In genomic region chr2:73112026-73112912, GRCh38 we compare ENCODE assay signal across 1 cellular context.
A peak's percentile ranks its signal among the peaks of the same experiment; 100 is the strongest.
TF ChIP-seq lines count a peak whose summit lies in the region.

No MANE protein-coding gene starts in this region.

TF ChIP-seq in GM12878, 131 proteins besides CTCF, POLR2A, EP300 and RAD21 (continued from another document):
- TF ChIP-seq IRF5 (IDR thresholded peaks at IDR 0.05; ENCODE audit: borderline replicate concordance) = no peak
- peak; percentile 76 for TF ChIP-seq SUZ12 (IDR thresholded peaks at IDR 0.05; ENCODE audit: unreplicated experiment)
